ENCODE assay signal across 14 cellular contexts in genomic region chr10:20276127-20276979, GRCh38.
DNase-seq lines count a peak whose midpoint lies in the region; ATAC-seq, FAIRE-seq and TF ChIP-seq lines count a peak whose summit lies in the region.
"Had no signal": no experiment of that assay in that cellular context is flagged by ENCODE, and none has a peak within 500 bp of the region (broad histone marks: within the 10 kb centered on the region; RNA-seq: fewer than 3 reads in every experiment).

No MANE protein-coding gene starts in this region.

- DNase-seq in COLO668 (lab: John Stamatoyannopoulos, UW; ENCODE audit: unreplicated experiment) (peak; percentile 41), NCI-H1417 treated with DMSO at 0.1 percent for 48 hours (lab: John Stamatoyannopoulos, UW) (peak; percentile 39), WTC11 (ENCODE audit: low spot score) (no peak), left kidney (ENCODE audit: low read depth, low spot score) (peak; percentile 41), DMS 273 treated with DMSO at 0.1 percent for 48 hours (lab: John Stamatoyannopoulos, UW) (no peak), NCI-H2029 (lab: John Stamatoyannopoulos, UW) (no peak), HTR-8/SVneo (ENCODE audit: insufficient read length, low spot score) (no peak)
- DNase-seq: activated CD4-positive, alpha-beta memory T cell treated with anti-CD3 and anti-CD28 coated beads, Interleukin-2, amount 10 ng/mL, durations not matched to agents 7 days and 5 days; HCEC 1CT had no signal

- no peak overlapping the region for H3K4me3 Mint-ChIP-seq in WTC11
- H3K4me3 Mint-ChIP-seq: activated CD4-positive, alpha-beta memory T cell treated with anti-CD3 and anti-CD28 coated beads, Interleukin-2, amount 10 ng/mL, durations not matched to agents 7 days and 5 days; memory B cell; stimulated activated effector memory CD8-positive, alpha-beta T cell treated with anti-CD3 and anti-CD28 coated beads, Interleukin-12 subunit alpha, Interleukin-12 subunit beta, amount 100 ng/mL, for 72 hours had no signal

- FAIRE-seq in HTR-8/SVneo (lab: Jason Lieb, UNC) = no peak
- FAIRE-seq: endometrium had no signal

- ATAC-seq in WTC11 (peak; percentile 39; the same call in 1 of the 2 replicates), GM21367 (IDR thresholded peaks at IDR 0.05; ENCODE audit: unreplicated experiment) (no peak)
- ATAC-seq: stimulated activated effector memory CD8-positive, alpha-beta T cell treated with anti-CD3 and anti-CD28 coated beads, Interleukin-12 subunit alpha, Interleukin-12 subunit beta, amount 100 ng/mL, for 72 hours had no signal

- CTCF ChIA-PET in WTC11 (lab: Charles Lee) = no interaction called here

- peaks cover 17% of the 10 kb centered on the region for H3K36me3 Mint-ChIP-seq in WTC11
- H3K36me3 Mint-ChIP-seq: memory B cell; stimulated activated effector memory CD8-positive, alpha-beta T cell treated with anti-CD3 and anti-CD28 coated beads, Interleukin-12 subunit alpha, Interleukin-12 subunit beta, amount 100 ng/mL, for 72 hours had no signal

- no peak for TF ChIP-seq CTCF in WTC11 (IDR thresholded peaks at IDR 0.05)

- H3K4me1 Mint-ChIP-seq in WTC11 = peaks cover 21% of the 10 kb centered on the region
- H3K4me1 Mint-ChIP-seq: activated CD4-positive, alpha-beta memory T cell treated with anti-CD3 and anti-CD28 coated beads, Interleukin-2, amount 10 ng/mL, durations not matched to agents 7 days and 5 days; memory B cell; stimulated activated effector memory CD8-positive, alpha-beta T cell treated with anti-CD3 and anti-CD28 coated beads, Interleukin-12 subunit alpha, Interleukin-12 subunit beta, amount 100 ng/mL, for 72 hours had no signal

- H3K27me3 Mint-ChIP-seq in WTC11 (ENCODE audit: low read depth) = no peaks in the 10 kb centered on the region
- H3K27me3 Mint-ChIP-seq: activated CD4-positive, alpha-beta memory T cell treated with anti-CD3 and anti-CD28 coated beads, Interleukin-2, amount 10 ng/mL, durations not matched to agents 7 days and 5 days; memory B cell had no signal

- H3K9me3 Mint-ChIP-seq in WTC11 = no peaks in the 10 kb centered on the region

- H3K27ac Mint-ChIP-seq in WTC11 = peak overlapping the region; percentile 46; the same call in 1 of the 2 replicates
- H3K27ac Mint-ChIP-seq: activated CD4-positive, alpha-beta memory T cell treated with anti-CD3 and anti-CD28 coated beads, Interleukin-2, amount 10 ng/mL, durations not matched to agents 7 days and 5 days; activated T-helper 2 cell treated with anti-CD3 and anti-CD28 coated beads, Interferon-gamma antibody, Interleukin-2, Interleukin-4, amounts not matched to agents 10 μg/mL and 5 μg/mL and 100 μg/mL, durations not matched to agents 14 hours and 24 hours and 36 hours; memory B cell; stimulated activated effector memory CD8-positive, alpha-beta T cell treated with anti-CD3 and anti-CD28 coated beads, Interleukin-12 subunit alpha, Interleukin-12 subunit beta, amount 100 ng/mL, for 72 hours had no signal

- POLR2A ChIA-PET in WTC11 (lab: Charles Lee) = no interaction called here

TF ChIP-seq in WTC11, 78 proteins besides CTCF, POLR2A, EP300 and RAD21 (continues in another document):
- TF ChIP-seq FOXK1 (CRISPR knock-in tag; IDR thresholded peaks at IDR 0.05) (no peak), ZNF121 (CRISPR knock-in tag; IDR thresholded peaks at IDR 0.05) (no peak), HMGXB4 (CRISPR knock-in tag; IDR thresholded peaks at IDR 0.05) (no peak), ZNF532 (CRISPR knock-in tag; IDR thresholded peaks at IDR 0.05; ENCODE audit: borderline replicate concordance) (no peak), IRF2 (CRISPR knock-in tag; IDR thresholded peaks at IDR 0.05; ENCODE audit: borderline replicate concordance, low read depth) (no peak), E2F5 (CRISPR knock-in tag; IDR thresholded peaks at IDR 0.05) (no peak), ZNF317 (CRISPR knock-in tag; IDR thresholded peaks at IDR 0.05; ENCODE audit: borderline replicate concordance, low read depth) (no peak)
- TF ChIP-seq, protein P1, sequence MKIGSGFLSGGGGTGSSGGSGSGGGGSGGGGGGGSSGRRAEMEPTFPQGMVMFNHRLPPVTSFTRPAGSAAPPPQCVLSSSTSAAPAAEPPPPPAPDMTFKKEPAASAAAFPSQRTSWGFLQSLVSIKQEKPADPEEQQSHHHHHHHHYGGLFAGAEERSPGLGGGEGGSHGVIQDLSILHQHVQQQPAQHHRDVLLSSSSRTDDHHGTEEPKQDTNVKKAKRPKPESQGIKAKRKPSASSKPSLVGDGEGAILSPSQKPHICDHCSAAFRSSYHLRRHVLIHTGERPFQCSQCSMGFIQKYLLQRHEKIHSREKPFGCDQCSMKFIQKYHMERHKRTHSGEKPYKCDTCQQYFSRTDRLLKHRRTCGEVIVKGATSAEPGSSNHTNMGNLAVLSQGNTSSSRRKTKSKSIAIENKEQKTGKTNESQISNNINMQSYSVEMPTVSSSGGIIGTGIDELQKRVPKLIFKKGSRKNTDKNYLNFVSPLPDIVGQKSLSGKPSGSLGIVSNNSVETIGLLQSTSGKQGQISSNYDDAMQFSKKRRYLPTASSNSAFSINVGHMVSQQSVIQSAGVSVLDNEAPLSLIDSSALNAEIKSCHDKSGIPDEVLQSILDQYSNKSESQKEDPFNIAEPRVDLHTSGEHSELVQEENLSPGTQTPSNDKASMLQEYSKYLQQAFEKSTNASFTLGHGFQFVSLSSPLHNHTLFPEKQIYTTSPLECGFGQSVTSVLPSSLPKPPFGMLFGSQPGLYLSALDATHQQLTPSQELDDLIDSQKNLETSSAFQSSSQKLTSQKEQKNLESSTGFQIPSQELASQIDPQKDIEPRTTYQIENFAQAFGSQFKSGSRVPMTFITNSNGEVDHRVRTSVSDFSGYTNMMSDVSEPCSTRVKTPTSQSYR (CRISPR knock-in tag; IDR thresholded peaks at IDR 0.05) = no peak
- TF ChIP-seq, protein P2, sequence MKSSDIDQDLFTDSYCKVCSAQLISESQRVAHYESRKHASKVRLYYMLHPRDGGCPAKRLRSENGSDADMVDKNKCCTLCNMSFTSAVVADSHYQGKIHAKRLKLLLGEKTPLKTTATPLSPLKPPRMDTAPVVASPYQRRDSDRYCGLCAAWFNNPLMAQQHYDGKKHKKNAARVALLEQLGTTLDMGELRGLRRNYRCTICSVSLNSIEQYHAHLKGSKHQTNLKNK (CRISPR knock-in tag; IDR thresholded peaks at IDR 0.05) = no peak

Comparison
In these comparisons a context has a peak if more than half of its experiments do, and no peak if none do; other contexts are left out.
1. DNase-seq: peak in COLO668 (single experiment), NCI-H1417 treated with DMSO at 0.1 percent for 48 hours (single experiment) and left kidney (single experiment); none in WTC11 (single experiment), DMS 273 treated with DMSO at 0.1 percent for 48 hours (single experiment), NCI-H2029 (single experiment) and HTR-8/SVneo (single experiment).